Comparison of ENCODE assay signal across 24 cellular contexts in genomic region chr4:5497489-5497888, GRCh38.
"Had no signal": no experiment of that assay in that cellular context is flagged by ENCODE, and none has a peak within 500 bp of the region (broad histone marks: within the 10 kb centered on the region; RNA-seq: fewer than 3 reads in every experiment).

No MANE protein-coding gene starts in this region.

- H3K9me3 ChIP-seq: neutrophil, pancreas, psoas muscle, right lobe of liver, stomach, thoracic aorta, thyroid gland, vagina had no signal

- H3K36me3 ChIP-seq: neutrophil, pancreas, right lobe of liver, thyroid gland had no signal

- H3K27ac ChIP-seq: neutrophil, pancreas, psoas muscle, right lobe of liver, sigmoid colon, stomach, thoracic aorta, thyroid gland, tibial nerve, vagina had no signal

- H3K4me1 ChIP-seq: pancreas, psoas muscle, right lobe of liver, sigmoid colon, stomach, thyroid gland, tibial nerve, vagina had no signal

- H3K27me3 ChIP-seq: neutrophil, pancreas, right lobe of liver, sigmoid colon, stomach, thyroid gland, tibial nerve, vagina had no signal

- H3K4me3 ChIP-seq: pancreas, psoas muscle, right lobe of liver, sigmoid colon, stomach, thoracic aorta, thyroid gland, tibial nerve, vagina had no signal

- FAIRE-seq: pancreas, small intestine, urothelium cell line had no signal

- ATAC-seq: naive thymus-derived CD4-positive, alpha-beta T cell; natural killer cell; pancreas; psoas muscle; right cardiac atrium; right lobe of liver; stimulated activated effector memory CD8-positive, alpha-beta T cell treated with anti-CD3 and anti-CD28 coated beads, Interleukin-12 subunit alpha, Interleukin-12 subunit beta, amount 100 ng/mL, for 72 hours; stimulated activated naive B cell treated with anti-CD40 and anti-IgM and Interleukin-4, amounts not matched to agents 10 μg/mL and 1 μg/mL and 100 μg/mL, for 72 hours had no signal

- DNase-seq: naive thymus-derived CD4-positive, alpha-beta T cell; natural killer cell; nucleus accumbens; pancreas; posterior cingulate gyrus; psoas muscle; right cardiac atrium; right lobe of liver; sigmoid colon; small intestine; stimulated activated CD4-positive, alpha-beta T cell treated with anti-CD3 and anti-CD28 coated beads, Interleukin-15, amount 100 ng/mL, for 24 hours; stimulated activated CD4-positive, alpha-beta T cell treated with anti-CD3 and anti-CD28 coated beads, Interleukin-2, amount 100 ng/mL, for 24 hours; stimulated activated CD4-positive, alpha-beta T cell treated with anti-CD3 and anti-CD28 coated beads, Interleukin-2, amount 100 ng/mL, for 48 hours; stimulated activated CD4-positive, alpha-beta T cell treated with anti-CD3 and anti-CD28 coated beads, Interleukin-4, amount 100 ng/mL, for 24 hours; stimulated activated naive B cell treated with anti-CD40 and anti-IgM and Interleukin-4, amounts not matched to agents 10 μg/mL and 1 μg/mL and 100 μg/mL, for 72 hours; stimulated activated naive CD4-positive, alpha-beta T cell treated with Interleukin-2 at 50 U/mL for 16 hours; stomach; thyroid gland had no signal
